Comparison of ENCODE assay signal across 15 cellular contexts in genomic region chr15:52136471-52136993, GRCh38.
A peak's percentile ranks its signal among the peaks of the same experiment; 100 is the strongest.
DNase-seq lines count a peak whose midpoint lies in the region; ATAC-seq and TF ChIP-seq lines count a peak whose summit lies in the region.
"Had no signal": no experiment of that assay in that cellular context is flagged by ENCODE, and none has a peak within 500 bp of the region (broad histone marks: within the 10 kb centered on the region; RNA-seq: fewer than 3 reads in every experiment).

No MANE protein-coding gene starts in this region.

- peak overlapping the region; percentile 49 for H3K27ac ChIP-seq in RWPE1
- H3K27ac ChIP-seq: gastrocnemius medialis had no signal

- ATAC-seq in GM19395 (IDR thresholded peaks at IDR 0.05; ENCODE audit: unreplicated experiment) (no peak), GM21619 (IDR thresholded peaks at IDR 0.05; ENCODE audit: unreplicated experiment) (no peak)
- ATAC-seq: gastrocnemius medialis had no signal

- peaks cover 31% of the 10 kb centered on the region for H3K36me3 Mint-ChIP-seq in T-helper 2 cell treated with Interferon-gamma antibody and Interleukin-4, amounts not matched to agents 5 μg/mL and 100 μg/mL, for 36 hours (ENCODE audit: low read depth)

- H3K4me3 Mint-ChIP-seq in T-helper 2 cell treated with Interferon-gamma antibody and Interleukin-4, amounts not matched to agents 5 μg/mL and 100 μg/mL, for 36 hours = no peak overlapping the region
- H3K4me3 Mint-ChIP-seq: stimulated activated effector memory CD8-positive, alpha-beta T cell treated with anti-CD3 and anti-CD28 coated beads, Interleukin-12 subunit alpha, Interleukin-12 subunit beta, amount 100 ng/mL, for 72 hours had no signal

- no peak for TF ChIP-seq CTCF in RWPE1 (conservative IDR thresholded peaks at IDR 0.05; ENCODE audit: low read depth)

- H3K9me3 Mint-ChIP-seq in T-helper 2 cell treated with Interferon-gamma antibody and Interleukin-4, amounts not matched to agents 5 μg/mL and 100 μg/mL, for 36 hours = no peaks in the 10 kb centered on the region
- H3K9me3 Mint-ChIP-seq: stimulated activated effector memory CD8-positive, alpha-beta T cell treated with anti-CD3 and anti-CD28 coated beads, Interleukin-12 subunit alpha, Interleukin-12 subunit beta, amount 100 ng/mL, for 72 hours had no signal

- no peaks in the 10 kb centered on the region for H3K27me3 Mint-ChIP-seq in T-helper 2 cell treated with Interferon-gamma antibody and Interleukin-4, amounts not matched to agents 5 μg/mL and 100 μg/mL, for 36 hours (ENCODE audit: low read depth)

- H3K27ac Mint-ChIP-seq in T-helper 2 cell treated with Interferon-gamma antibody and Interleukin-4, amounts not matched to agents 5 μg/mL and 100 μg/mL, for 36 hours = no peak overlapping the region

- CTCF ChIA-PET in RWPE1 (lab: Yijun Ruan, JAX) = interaction anchor here (0.6 to 1.5 kb wide), 3 partner anchors 11 to 549 kb away, joined by 3 read pairs; no protein-coding TSS in a partner anchor

- POLR2A ChIA-PET in RWPE1 (lab: Yijun Ruan, JAX; ENCODE audit: low non-redundant PET) = no interaction called here

- DNase-seq in EH (ENCODE audit: low read depth) (peak; percentile 40), RWPE1 (ENCODE audit: low spot score) (no peak), fibroblast of peridontal ligament (ENCODE audit: extremely low read depth) (peak; percentile 81), pons (ENCODE audit: low spot score) (peak; percentile 60), islet precursor cell (no peak)
- DNase-seq in T-helper 2 cell treated with Interferon-gamma antibody and Interleukin-4, amounts not matched to agents 5 μg/mL and 100 μg/mL, for 36 hours (ENCODE audit: low spot score) = no peak
- DNase-seq: activated CD4-positive, alpha-beta T cell treated with anti-CD3 and anti-CD28 coated beads, Interleukin-2, amount 50 U/mL, for 4 hours; EL; gastrocnemius medialis; retina; stimulated activated CD4-positive, alpha-beta T cell treated with anti-CD3 and anti-CD28 coated beads, Interleukin-4, amount 100 ng/mL, for 1 hour; uterus had no signal

- H3K4me1 Mint-ChIP-seq in T-helper 2 cell treated with Interferon-gamma antibody and Interleukin-4, amounts not matched to agents 5 μg/mL and 100 μg/mL, for 36 hours (ENCODE audit: low read depth) = peaks cover 22% of the 10 kb centered on the region

Comparison
In these comparisons a context has a peak if more than half of its experiments do, and no peak if none do; other contexts are left out.
1. DNase-seq: peak in EH (single experiment), fibroblast of peridontal ligament (single experiment) and pons (single experiment); none in RWPE1 (single experiment), T-helper 2 cell treated with Interferon-gamma antibody and Interleukin-4, amounts not matched to agents 5 μg/mL and 100 μg/mL, for 36 hours (single experiment) and islet precursor cell (single experiment).